15 cellular contexts compared by ENCODE assay signal in genomic region chr4:40482985-40483647, GRCh38.
DNase-seq lines count a peak whose midpoint lies in the region; ATAC-seq, FAIRE-seq and TF ChIP-seq lines count a peak whose summit lies in the region.
"Had no signal": no experiment of that assay in that cellular context is flagged by ENCODE, and none has a peak within 500 bp of the region (broad histone marks: within the 10 kb centered on the region; RNA-seq: fewer than 3 reads in every experiment).

No MANE protein-coding gene starts in this region.

- peak; percentile 62 for FAIRE-seq in H1 (lab: Jason Lieb, UNC)

- no peak overlapping the region for H3K23ac ChIP-seq in H1 (ENCODE audit: insufficient read length)
- no peak overlapping the region for H3K23ac ChIP-seq in mesendoderm (ENCODE audit: low read length)

- TF ChIP-seq CTCF in H1 (IDR thresholded peaks at IDR 0.05; ENCODE audit: control extremely low read depth in 1 of 3, insufficient read depth in 1 of 3, low read depth in 1 of 3, low read length in 3 of 3) (no peak), natural killer cell (IDR thresholded peaks at IDR 0.05) (no peak)

- H2BK12ac ChIP-seq in H1 (ENCODE audit: low read depth, low read length): no peak overlapping the region

- CTCF ChIA-PET in H1 (lab: Charles Lee; ENCODE audit: partially characterized antibody): interaction anchor here (0.5 to 1.7 kb wide), 8 partner anchors 9 to 348 kb away, joined by 3 to 4 read pairs (median 3); no protein-coding TSS in a partner anchor
- CTCF ChIA-PET in activated CD8-positive, alpha-beta T cell treated with anti-CD3 and anti-CD28 coated beads, Interleukin-2, amount 10 ng/mL, durations not matched to agents 7 days and 5 days (lab: Charles Lee): interaction anchor here (1.7 kb wide), 1 partner anchor 10 kb away, joined by 4 read pairs; no protein-coding TSS in a partner anchor

- peak in 1 of 2 experiments; percentile 5; a peak in 1 of 4 replicates for TF ChIP-seq RAD21 in H1 (IDR thresholded peaks at IDR 0.05 in 1 of 2, conservative IDR thresholded peaks at IDR 0.05 in 1 of 2; ENCODE audit: low read depth in 2 of 2, low read length in 2 of 2)

- peak overlapping the region; percentile 70 to 88 (median 78) for H3K4me2 ChIP-seq in BLaER1 treated with 17β-estradiol and CSF1 and Interleukin-3, amounts not matched to agents 10 nM and 100 nM
- H3K4me2 ChIP-seq in H1 (ENCODE audit: insufficient read depth in 1 of 2, low read depth in 2 of 2, low read length in 2 of 2) (peak overlapping the region in 1 of 2 experiments; percentile 4; a peak in 1 of 4 replicates), mesendoderm (ENCODE audit: low read length) (no peak overlapping the region)

- ATAC-seq in natural killer cell (no peak), HG02642 (IDR thresholded peaks at IDR 0.05; ENCODE audit: poor library complexity, unreplicated experiment) (no peak)
- no peak for ATAC-seq in activated CD8-positive, alpha-beta T cell treated with anti-CD3 and anti-CD28 coated beads, Interleukin-2, amount 10 ng/mL, durations not matched to agents 7 days and 5 days
- ATAC-seq: left cardiac atrium had no signal

- 74% methylated on average over 21 of the region's 21 CpGs; no CpG with 5 or more reads in 1 of the 2 experiments for WGBS in H1 (ENCODE audit: extremely low coverage in 1 of 2, insufficient coverage in 1 of 2, insufficient read length in 1 of 2, insufficient replicate concordance in 2 of 2, low coverage in 1 of 2, low lambda C conversion rate in 2 of 2, missing lambda C conversion rate in 1 of 2), 2 experiments
- WGBS in mesendoderm (ENCODE audit: extremely low coverage, insufficient coverage, low lambda C conversion rate): no CpG with 5 or more reads among the region's 21 CpGs

- H4K20me1 ChIP-seq in BLaER1 treated with 17β-estradiol and CSF1 and Interleukin-3, amounts not matched to agents 10 nM and 100 nM: peaks cover 0 to 98% (median 0%) of the 10 kb centered on the region in 11 experiments; a peak in 3 of 22 replicates
- H4K20me1 ChIP-seq in H1 (replicated peaks in 1 of 2; ENCODE audit: control insufficient read depth in 1 of 2, insufficient read depth in 2 of 2, low read length in 2 of 2): no peaks in the 10 kb centered on the region

- H3K56ac ChIP-seq in H1 (replicated peaks; ENCODE audit: insufficient read length, low read depth, low read length): no peak overlapping the region
- H3K56ac ChIP-seq in mesendoderm (ENCODE audit: low read length): no peak overlapping the region

- H3K18ac ChIP-seq in H1 (ENCODE audit: extremely low read depth, low read length) (no peak overlapping the region), mesendoderm (ENCODE audit: low read length) (no peak overlapping the region)

- H3K27me3 ChIP-seq in BLaER1 treated with 17β-estradiol and CSF1 and Interleukin-3, amounts not matched to agents 10 nM and 100 nM: no peaks in the 10 kb centered on the region
- H3K27me3 ChIP-seq in HUES48 (ENCODE audit: control insufficient read depth, insufficient read depth, low read length) (no peaks in the 10 kb centered on the region), H1 (replicated peaks in 1 of 4; ENCODE audit: control insufficient read depth in 3 of 4, extremely low read depth in 1 of 4, insufficient read depth in 3 of 4, low read length in 3 of 4) (no peaks in the 10 kb centered on the region), mesendoderm (ENCODE audit: insufficient read depth, low read length, poor library complexity) (no peaks in the 10 kb centered on the region)

- no peaks in the 10 kb centered on the region for H3K4me1 Mint-ChIP-seq in natural killer cell
- no peaks in the 10 kb centered on the region for H3K4me1 Mint-ChIP-seq in activated CD8-positive, alpha-beta T cell treated with anti-CD3 and anti-CD28 coated beads, Interleukin-2, amount 10 ng/mL, durations not matched to agents 7 days and 5 days (ENCODE audit: low read depth)
- H3K4me1 Mint-ChIP-seq: activated B cell treated with CpG ODN at 0.5 μM for 24 hours had no signal

- H3K4ac ChIP-seq in H1 (replicated peaks; ENCODE audit: insufficient read length, low read depth, low read length): peak overlapping the region; percentile 97
- no peak overlapping the region for H3K4ac ChIP-seq in mesendoderm (ENCODE audit: low read depth, low read length)

- H3K4me3 ChIP-seq in BLaER1 treated with 17β-estradiol and CSF1 and Interleukin-3, amounts not matched to agents 10 nM and 100 nM: peak overlapping the region; percentile 3 to 45 (median 34); a peak in 12 of 20 replicates
- H3K4me3 ChIP-seq in HUES48 (ENCODE audit: low read depth, low read length) (no peak overlapping the region), H1 (ENCODE audit: extremely low read depth in 1 of 4, insufficient read depth in 2 of 4, low read depth in 3 of 4, low read length in 4 of 4) (no peak overlapping the region; a peak in 1 of 8 replicates), mesendoderm (ENCODE audit: low read length) (no peak overlapping the region)

- no peak overlapping the region for H2BK5ac ChIP-seq in H1 (ENCODE audit: low read depth, low read length)
- H2BK5ac ChIP-seq in mesendoderm (ENCODE audit: low read length): no peak overlapping the region

- H3K79me2 ChIP-seq in H1 (ENCODE audit: control insufficient read depth in 1 of 2, insufficient read depth in 2 of 2, low read length in 2 of 2) (peaks cover 0 to 19% of the 10 kb centered on the region in 2 experiments; a peak in 2 of 4 replicates), mesendoderm (ENCODE audit: control insufficient read depth, insufficient read depth, low read length) (no peaks in the 10 kb centered on the region)

- peaks cover 0 to 18% (median 0%) of the 10 kb centered on the region in 11 experiments; a peak in 5 of 22 replicates for H3K9me3 ChIP-seq in BLaER1 treated with 17β-estradiol and CSF1 and Interleukin-3, amounts not matched to agents 10 nM and 100 nM (replicated peaks in 1 of 11)
- H3K9me3 ChIP-seq in HUES48 (ENCODE audit: control insufficient read depth, insufficient read depth, low read length) (no peaks in the 10 kb centered on the region), H1 (ENCODE audit: insufficient read depth in 2 of 2, low read depth in 1 of 2, low read length in 1 of 2) (no peaks in the 10 kb centered on the region)

- no peak overlapping the region for H3K27ac Mint-ChIP-seq in natural killer cell
- H3K27ac Mint-ChIP-seq in activated CD8-positive, alpha-beta T cell treated with anti-CD3 and anti-CD28 coated beads, Interleukin-2, amount 10 ng/mL, durations not matched to agents 7 days and 5 days: no peak overlapping the region
- H3K27ac Mint-ChIP-seq: activated B cell treated with CpG ODN at 0.5 μM for 24 hours had no signal

- H3K9ac ChIP-seq in BLaER1 treated with 17β-estradiol and CSF1 and Interleukin-3, amounts not matched to agents 10 nM and 100 nM: peak overlapping the region in 10 of 11 experiments; percentile 29 to 70 (median 52); a peak in 18 of 22 replicates
- H3K9ac ChIP-seq in HUES48 (ENCODE audit: low read depth, low read length) (no peak overlapping the region), H1 (replicated peaks in 1 of 4; ENCODE audit: extremely low read depth in 1 of 4, low read depth in 3 of 4, low read length in 3 of 4) (no peak overlapping the region), mesendoderm (ENCODE audit: low read length) (no peak overlapping the region)

- POLR2A ChIA-PET in H1 (lab: Charles Lee; ENCODE audit: partially characterized antibody): interaction anchor here (1.5 kb wide), 1 partner anchor 10 kb away, joined by 3 read pairs; no protein-coding TSS in a partner anchor
- POLR2A ChIA-PET in activated CD8-positive, alpha-beta T cell treated with anti-CD3 and anti-CD28 coated beads, Interleukin-2, amount 10 ng/mL, durations not matched to agents 7 days and 5 days (lab: Charles Lee): no interaction called here

- H4K8ac ChIP-seq in H1 (ENCODE audit: extremely low read depth, insufficient read depth, low read length): no peak overlapping the region
- H4K8ac ChIP-seq in mesendoderm (ENCODE audit: low read depth, low read length): no peak overlapping the region

- H3K4me3 Mint-ChIP-seq in natural killer cell: no peak overlapping the region
- no peak overlapping the region for H3K4me3 Mint-ChIP-seq in activated CD8-positive, alpha-beta T cell treated with anti-CD3 and anti-CD28 coated beads, Interleukin-2, amount 10 ng/mL, durations not matched to agents 7 days and 5 days
- H3K4me3 Mint-ChIP-seq: activated B cell treated with CpG ODN at 0.5 μM for 24 hours had no signal

- H2AFZ ChIP-seq in H1 (ENCODE audit: low read length): no peak overlapping the region

- DNase-seq in H1 (ENCODE audit: low read depth in 1 of 2, low spot score in 2 of 2): peak in 1 of 2 experiments; percentile 17
- peak; percentile 50 for DNase-seq in mesendoderm
- DNase-seq in natural killer cell: no peak
- DNase-seq in activated CD8-positive, alpha-beta T cell treated with anti-CD3 and anti-CD28 coated beads, Interleukin-2, amount 10 ng/mL, durations not matched to agents 7 days and 5 days: no peak
- DNase-seq in dedifferentiated amniotic fluid mesenchymal stem cell (ENCODE audit: extremely low spot score): no peak
- DNase-seq: activated B cell treated with CpG ODN at 0.5 μM for 24 hours; activated gamma-delta T cell; cortex of kidney; Kasumi-1; left cardiac atrium; NCI-H1694; NK-92 treated with Interleukin-12 subunit alpha and Interleukin-12 subunit beta, amount 100 ng/mL, for 24 hours had no signal

- no peak for TF ChIP-seq EP300 in H1 (IDR thresholded peaks at IDR 0.05; ENCODE audit: borderline replicate concordance in 1 of 2, low read depth in 2 of 2, low read length in 2 of 2)

- H2AK5ac ChIP-seq in H1 (ENCODE audit: low read depth, low read length): no peak overlapping the region
- H2AK5ac ChIP-seq in mesendoderm (ENCODE audit: low read length): no peak overlapping the region

- peaks cover 7% of the 10 kb centered on the region in 2 donors for H3K27me3 Mint-ChIP-seq in natural killer cell (ENCODE audit: low read depth in 2 of 2)
- peaks cover 23% of the 10 kb centered on the region for H3K27me3 Mint-ChIP-seq in activated CD8-positive, alpha-beta T cell treated with anti-CD3 and anti-CD28 coated beads, Interleukin-2, amount 10 ng/mL, durations not matched to agents 7 days and 5 days (ENCODE audit: low read depth)

- intact Hi-C loops in natural killer cell (cut with micrococcal nuclease): no loop called here

- H3K23me2 ChIP-seq in H1 (ENCODE audit: low read depth, low read length): no peaks in the 10 kb centered on the region

- no peak overlapping the region for H2BK120ac ChIP-seq in H1 (replicated peaks; ENCODE audit: low read depth, low read length)
- H2BK120ac ChIP-seq in mesendoderm (ENCODE audit: low read depth, low read length): no peak overlapping the region

- H3K36me3 Mint-ChIP-seq in natural killer cell: no peaks in the 10 kb centered on the region
- H3K36me3 Mint-ChIP-seq in activated CD8-positive, alpha-beta T cell treated with anti-CD3 and anti-CD28 coated beads, Interleukin-2, amount 10 ng/mL, durations not matched to agents 7 days and 5 days (ENCODE audit: low read depth): no peaks in the 10 kb centered on the region

- H4K5ac ChIP-seq in H1 (ENCODE audit: insufficient read length, low read depth, low read length) (no peak overlapping the region), mesendoderm (ENCODE audit: low read length) (no peak overlapping the region)

- H2BK20ac ChIP-seq in H1 (ENCODE audit: low read length): no peak overlapping the region

- H3K79me1 ChIP-seq in H1 (ENCODE audit: low read depth, low read length) (no peaks in the 10 kb centered on the region), mesendoderm (ENCODE audit: low read length) (no peaks in the 10 kb centered on the region)

- H3K14ac ChIP-seq in H1 (ENCODE audit: insufficient read length): no peak overlapping the region

- H3K27ac ChIP-seq in BLaER1 treated with 17β-estradiol and CSF1 and Interleukin-3, amounts not matched to agents 10 nM and 100 nM: peak overlapping the region; percentile 5 to 97 (median 63); a peak in 17 of 22 replicates
- H3K27ac ChIP-seq in HUES48 (ENCODE audit: low read depth, low read length): peak overlapping the region; percentile 21
- H3K27ac ChIP-seq in H1 (ENCODE audit: low read depth, low read length): no peak overlapping the region
- no peak overlapping the region for H3K27ac ChIP-seq in mesendoderm (ENCODE audit: low read depth, low read length)

- H4K91ac ChIP-seq in H1 (replicated peaks; ENCODE audit: insufficient read length, low read length): no peak overlapping the region

- no peaks in the 10 kb centered on the region for H3K9me3 Mint-ChIP-seq in natural killer cell
- H3K9me3 Mint-ChIP-seq in activated CD8-positive, alpha-beta T cell treated with anti-CD3 and anti-CD28 coated beads, Interleukin-2, amount 10 ng/mL, durations not matched to agents 7 days and 5 days (ENCODE audit: insufficient read depth): no peaks in the 10 kb centered on the region
- H3K9me3 Mint-ChIP-seq: activated B cell treated with CpG ODN at 0.5 μM for 24 hours had no signal

- H2BK15ac ChIP-seq in H1 (ENCODE audit: low read length): no peak overlapping the region
- H2BK15ac ChIP-seq in mesendoderm (replicated peaks; ENCODE audit: low read depth): no peak overlapping the region

- H3K4me1 ChIP-seq in BLaER1 treated with 17β-estradiol and CSF1 and Interleukin-3, amounts not matched to agents 10 nM and 100 nM: peaks cover 35 to 95% (median 71%) of the 10 kb centered on the region in 10 experiments
- H3K4me1 ChIP-seq in HUES48 (ENCODE audit: control insufficient read depth, insufficient read depth, low read length) (peaks cover 29% of the 10 kb centered on the region), H1 (replicated peaks in 1 of 4; ENCODE audit: control insufficient read depth in 3 of 4, insufficient read depth in 4 of 4, low read length in 3 of 4) (peaks cover 0 to 8% (median 2%) of the 10 kb centered on the region in 4 experiments; a peak in 3 of 7 replicates), mesendoderm (ENCODE audit: control insufficient read depth, low read depth, low read length) (peaks cover 3% of the 10 kb centered on the region)

- no peak for TF ChIP-seq POLR2A in H1 (IDR thresholded peaks at IDR 0.05; ENCODE audit: control extremely low read depth in 1 of 2, low read depth in 2 of 2, low read length in 2 of 2)

- peaks cover 0 to 40% (median 0%) of the 10 kb centered on the region in 11 experiments; a peak in 2 of 22 replicates for H3K36me3 ChIP-seq in BLaER1 treated with 17β-estradiol and CSF1 and Interleukin-3, amounts not matched to agents 10 nM and 100 nM
- H3K36me3 ChIP-seq in HUES48 (ENCODE audit: control insufficient read depth, insufficient read depth, low read length) (no peaks in the 10 kb centered on the region), H1 (ENCODE audit: control insufficient read depth in 2 of 4, insufficient read depth in 4 of 4, low read length in 3 of 4) (no peaks in the 10 kb centered on the region), mesendoderm (ENCODE audit: control insufficient read depth, insufficient read depth, low read length) (no peaks in the 10 kb centered on the region)

Comparison
In these comparisons a context has a peak if more than half of its experiments do, and no peak if none do; other contexts are left out.
1. H3K27ac ChIP-seq: peak in BLaER1 treated with 17β-estradiol and CSF1 and Interleukin-3, amounts not matched to agents 10 nM and 100 nM (11 of 11) and HUES48 (single experiment); none in H1 (single experiment) and mesendoderm (single experiment).
2. H3K4me3 ChIP-seq: peak in BLaER1 treated with 17β-estradiol and CSF1 and Interleukin-3, amounts not matched to agents 10 nM and 100 nM (10 of 10); none in HUES48 (single experiment), H1 (0 of 4) and mesendoderm (single experiment).
3. H3K9ac ChIP-seq: peak in BLaER1 treated with 17β-estradiol and CSF1 and Interleukin-3, amounts not matched to agents 10 nM and 100 nM (10 of 11); none in HUES48 (single experiment), H1 (0 of 4) and mesendoderm (single experiment).